Comparison of ENCODE assay signal across 8 cellular contexts in the genomic region with DNA sequence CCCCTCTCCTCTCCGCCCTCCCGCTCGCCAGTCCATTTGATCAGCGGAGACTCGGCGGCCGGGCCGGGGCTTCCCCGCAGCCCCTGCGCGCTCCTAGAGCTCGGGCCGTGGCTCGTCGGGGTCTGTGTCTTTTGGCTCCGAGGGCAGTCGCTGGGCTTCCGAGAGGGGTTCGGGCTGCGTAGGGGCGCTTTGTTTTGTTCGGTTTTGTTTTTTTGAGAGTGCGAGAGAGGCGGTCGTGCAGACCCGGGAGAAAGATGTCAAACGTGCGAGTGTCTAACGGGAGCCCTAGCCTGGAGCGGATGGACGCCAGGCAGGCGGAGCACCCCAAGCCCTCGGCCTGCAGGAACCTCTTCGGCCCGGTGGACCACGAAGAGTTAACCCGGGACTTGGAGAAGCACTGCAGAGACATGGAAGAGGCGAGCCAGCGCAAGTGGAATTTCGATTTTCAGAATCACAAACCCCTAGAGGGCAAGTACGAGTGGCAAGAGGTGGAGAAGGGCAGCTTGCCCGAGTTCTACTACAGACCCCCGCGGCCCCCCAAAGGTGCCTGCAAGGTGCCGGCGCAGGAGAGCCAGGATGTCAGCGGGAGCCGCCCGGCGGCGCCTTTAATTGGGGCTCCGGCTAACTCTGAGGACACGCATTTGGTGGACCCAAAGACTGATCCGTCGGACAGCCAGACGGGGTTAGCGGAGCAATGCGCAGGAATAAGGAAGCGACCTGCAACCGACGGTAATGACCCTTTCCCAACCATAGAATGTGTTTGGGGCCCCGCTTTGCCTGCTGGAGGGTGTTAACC. TPM values are rescaled to one million over a fixed set of nuclear protein-coding genes. Genes with fewer than 3 reads are reported as not detected.
A peak's percentile ranks its signal among the peaks of the same experiment; 100 is the strongest.
DNase-seq lines count a peak whose midpoint lies in the region; ATAC-seq and TF ChIP-seq lines count a peak whose summit lies in the region.

No MANE protein-coding gene starts in this region.

- 0% methylated on average over 32 of the region's 62 CpGs for whole genome bisulfite sequencing in esophagus muscularis mucosa

- peak overlapping the region; percentile 94 to 99 (median 99) for H3K4me3 Mint-ChIP-seq in naive thymus-derived CD8-positive, alpha-beta T cell

- H3K4me3 ChIP-seq in AG04449 (ENCODE audit: low read depth, low read length) (peak overlapping the region; percentile 89), GM12875 (ENCODE audit: low read depth, low read length) (peak overlapping the region; percentile 81), WI38 (ENCODE audit: low read depth, low read length) (peak overlapping the region; percentile 99), esophagus muscularis mucosa (peak overlapping the region; percentile 75 to 95 (median 86))

- H3K4me1 ChIP-seq in esophagus muscularis mucosa, result peaks cover 60 to 75% (median 71%) of the 10 kb centered on the region in 4 donors

- POLR2A ChIA-PET in AG04449 (lab: Yijun Ruan, JAX), result no interaction called here
- POLR2A ChIA-PET in naive thymus-derived CD8-positive, alpha-beta T cell (lab: Charles Lee), result interaction anchor here (0.9 to 19.2 kb wide), 14 partner anchors 7 to 368 kb away, joined by 3 to 639 read pairs (median 6); partner anchors contain the start of genes BORCS5, DUSP16, GPR19 and MANSC1

- H3K4me1 Mint-ChIP-seq in naive thymus-derived CD8-positive, alpha-beta T cell, result peaks cover 31 to 67% (median 52%) of the 10 kb centered on the region in 4 donors

- no peaks in the 10 kb centered on the region for H3K9me3 ChIP-seq in esophagus muscularis mucosa

- peak overlapping the region; percentile 98 to 100 (median 100) for H3K27ac ChIP-seq in esophagus muscularis mucosa (replicated peaks in 1 of 4)

- H3K36me3 Mint-ChIP-seq in naive thymus-derived CD8-positive, alpha-beta T cell, result peaks cover 27 to 50% (median 31%) of the 10 kb centered on the region in 3 donors

- no peak for TF ChIP-seq POLR2A in esophagus muscularis mucosa (IDR thresholded peaks at IDR 0.05; ENCODE audit: low read depth)

- CTCF ChIA-PET in AG04449 (lab: Yijun Ruan, JAX), result interaction anchor here (0.7 to 6.6 kb wide), 2 partner anchors 19 to 330 kb away, joined by 3 to 50 read pairs; no protein-coding TSS in a partner anchor

- DNase-seq in AG04449 (ENCODE audit: low read depth, low spot score) (no peak), esophagus muscularis mucosa (ENCODE audit: extremely low spot score) (peak; percentile 85), hippocampal formation (lab: John Stamatoyannopoulos, UW) (no peak), pons (ENCODE audit: low spot score) (no peak)
- DNase-seq in naive thymus-derived CD8-positive, alpha-beta T cell, result peak in 4 of 10 donors; percentile 19 to 35 (median 23)

- peak overlapping the region; percentile 92 to 99 (median 98) for H3K27ac Mint-ChIP-seq in naive thymus-derived CD8-positive, alpha-beta T cell

- peaks cover 0 to 31% (median 15%) of the 10 kb centered on the region in 4 donors for H3K36me3 ChIP-seq in esophagus muscularis mucosa

- TF ChIP-seq EP300 in esophagus muscularis mucosa (IDR thresholded peaks at IDR 0.05), result no peak

- H3K27me3 Mint-ChIP-seq in naive thymus-derived CD8-positive, alpha-beta T cell, result no peaks in the 10 kb centered on the region

- TF ChIP-seq CTCF in AG04449 (IDR thresholded peaks at IDR 0.05; ENCODE audit: insufficient read depth, low read length, missing control alignments), result no peak
- no peak for TF ChIP-seq CTCF in GM12875 (IDR thresholded peaks at IDR 0.05; ENCODE audit: borderline replicate concordance, insufficient read depth, low read depth, low read length)
- no peak for TF ChIP-seq CTCF in WI38 (IDR thresholded peaks at IDR 0.05; ENCODE audit: low read depth, low read length)
- no peak for TF ChIP-seq CTCF in esophagus muscularis mucosa (IDR thresholded peaks at IDR 0.05)

- peak; percentile 1 for ATAC-seq in HG03460 (IDR thresholded peaks at IDR 0.05; ENCODE audit: unreplicated experiment)
- ATAC-seq in naive thymus-derived CD8-positive, alpha-beta T cell, result no peak

- no peaks in the 10 kb centered on the region for H3K27me3 ChIP-seq in esophagus muscularis mucosa

- no peaks in the 10 kb centered on the region for H3K9me3 Mint-ChIP-seq in naive thymus-derived CD8-positive, alpha-beta T cell

- intact Hi-C loops in esophagus muscularis mucosa (cut with DNase I), result loop anchor here (5.0 to 10.0 kb wide), 3 partner anchors 155 to 453 kb away; partner anchors contain the start of genes BORCS5, DUSP16, LRP6 and MANSC1

RNA-seq across cellular contexts. Expression of gene CDKN1B, which starts 0.6 kb away (rescaled TPM):
- 10 to 100 TPM; 48.7 to 97.4 (median 70.6) TPM for total RNA-seq in esophagus muscularis mucosa
- 100 to 1,000 TPM; 161 TPM for total RNA-seq in naive thymus-derived CD8-positive, alpha-beta T cell
- 10 to 100 TPM in 2 of 3 donors, 1 to 10 TPM in 1; 8.3 to 26.9 (median 20.6) TPM for polyA plus RNA-seq in naive thymus-derived CD8-positive, alpha-beta T cell

RNA-seq across cellular contexts. Expression of gene GPR19, which starts 21.8 kb away (rescaled TPM):
- 1 to 10 TPM in 1 of 4 donors, not detected in 3; 1.7 TPM for total RNA-seq in esophagus muscularis mucosa
- total RNA-seq in naive thymus-derived CD8-positive, alpha-beta T cell, result 1 to 10 TPM; 1.3 to 1.9 TPM
- polyA plus RNA-seq in naive thymus-derived CD8-positive, alpha-beta T cell, result under 1 TPM in 2 of 3 donors, not detected in 1; 0.47 to 0.51 TPM
